2 cellular contexts compared by ENCODE assay signal in genomic region chr3:39499651-39500273, GRCh38.
TF ChIP-seq lines count a peak whose summit lies in the region.

No MANE protein-coding gene starts in this region.

TF ChIP-seq in GM12891, 5 proteins besides CTCF, POLR2A, EP300 and RAD21:
- no peak for TF ChIP-seq PAX5 (IDR thresholded peaks at IDR 0.05; ENCODE audit: insufficient read depth, low read length, severe bottlenecking)
- TF ChIP-seq SPI1 (IDR thresholded peaks at IDR 0.05; ENCODE audit: low read depth, low read length) = peak; percentile 61

TF ChIP-seq in endothelial cell of umbilical vein, 7 proteins besides CTCF, POLR2A, EP300 and RAD21:
- TF ChIP-seq JUN (IDR thresholded peaks at IDR 0.05; ENCODE audit: borderline replicate concordance, insufficient read depth, insufficient read length, low read depth) (no peak), MAX (IDR thresholded peaks at IDR 0.05; ENCODE audit: insufficient read depth, insufficient read length) (no peak), GATA2 (IDR thresholded peaks at IDR 0.05; ENCODE audit: insufficient read depth, insufficient read length, low read depth, low read length) (no peak), EZH2 (IDR thresholded peaks at IDR 0.05; ENCODE audit: borderline replicate concordance, low read depth, low read length, severe bottlenecking) (no peak), FOS (IDR thresholded peaks at IDR 0.05; ENCODE audit: borderline replicate concordance, insufficient read depth, low read length) (no peak), MYC (IDR thresholded peaks at IDR 0.05; ENCODE audit: low read depth, low read length) (no peak), POLR2AphosphoS5 (IDR thresholded peaks at IDR 0.05; ENCODE audit: insufficient read depth, low read depth, low read length) (no peak)
TF ChIP-seq in endothelial cell of umbilical vein: peak in this region for 0.
